Comparison of ENCODE assay signal across 1 cellular context in genomic region chr17:50027639-50028206, GRCh38.
TF ChIP-seq lines count a peak whose summit lies in the region.

No MANE protein-coding gene starts in this region.

TF ChIP-seq in H1, 55 proteins besides CTCF, POLR2A, EP300 and RAD21 (continued from another document):
- no peak for TF ChIP-seq ATF3 (IDR thresholded peaks at IDR 0.05; ENCODE audit: insufficient read depth, low read depth, low read length)
- no peak for TF ChIP-seq CHD2 (IDR thresholded peaks at IDR 0.05; ENCODE audit: low read length)
- TF ChIP-seq GTF2F1 (IDR thresholded peaks at IDR 0.05; ENCODE audit: borderline replicate concordance, low read depth, low read length), result no peak
- no peak for TF ChIP-seq HDAC6 (IDR thresholded peaks at IDR 0.05; ENCODE audit: low read depth, low read length)
TF ChIP-seq in H1: peak in this region for 0.
